ENCODE assay signal across 14 cellular contexts in the genomic region with DNA sequence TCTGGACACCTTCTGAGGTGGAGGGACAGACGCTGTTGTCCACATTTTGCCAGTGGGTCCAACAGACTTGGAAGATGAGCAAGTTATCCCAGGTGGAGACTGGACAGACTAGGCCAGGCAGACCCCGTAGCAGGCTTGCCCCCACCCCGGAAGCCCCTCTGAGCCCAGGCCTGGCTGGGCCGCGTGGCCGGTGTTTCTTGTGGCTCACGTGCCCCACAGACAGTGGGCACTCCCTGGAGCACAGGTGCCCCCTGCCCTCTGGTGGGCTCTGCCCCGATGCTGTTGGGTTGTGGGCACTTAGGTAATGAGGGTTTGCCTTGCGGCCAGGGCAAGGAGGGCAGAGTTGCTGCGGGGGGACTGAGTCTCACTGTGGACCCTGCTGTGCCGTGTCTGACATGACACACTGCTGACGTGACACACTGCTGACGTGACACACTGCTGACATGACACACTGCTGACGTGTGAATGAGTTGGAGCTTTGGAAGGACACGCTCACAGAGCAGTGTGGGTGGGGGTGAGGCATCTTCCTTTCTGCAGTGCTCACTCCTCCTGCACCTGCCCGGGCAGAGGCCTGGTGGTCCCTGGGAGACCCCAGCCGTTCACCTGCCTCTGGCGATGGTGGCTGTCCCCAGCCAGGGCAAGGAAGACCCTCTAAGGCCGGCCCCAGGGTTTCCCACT. TPM values are rescaled to one million over a fixed set of nuclear protein-coding genes. Genes with fewer than 3 reads are reported as not detected.
DNase-seq lines count a peak whose midpoint lies in the region; ATAC-seq and TF ChIP-seq lines count a peak whose summit lies in the region.
"Had no signal": no experiment of that assay in that cellular context is flagged by ENCODE, and none has a peak within 500 bp of the region (broad histone marks: within the 10 kb centered on the region; RNA-seq: fewer than 3 reads in every experiment).

No MANE protein-coding gene starts in this region.

- POLR2A ChIA-PET in WTC11 (lab: Charles Lee) = no interaction called here

- peak; percentile 41 for DNase-seq in stimulated activated CD4-positive, alpha-beta T cell treated with anti-CD3 and anti-CD28 coated beads, Interleukin-15, amount 100 ng/mL, for 24 hours
- no peak for DNase-seq in stimulated activated CD4-positive, alpha-beta T cell treated with anti-CD3 and anti-CD28 coated beads, Interleukin-12 subunit alpha, Interleukin-12 subunit beta, amount 100 ng/mL, for 4 hours
- DNase-seq in WTC11 (ENCODE audit: low spot score) (no peak), fibroblast of peridontal ligament (ENCODE audit: extremely low read depth) (peak; percentile 48), cerebellar cortex (ENCODE audit: low spot score) (no peak)
- DNase-seq in stimulated activated effector memory CD8-positive, alpha-beta T cell treated with anti-CD3 and anti-CD28 coated beads, Interleukin-12 subunit alpha, Interleukin-12 subunit beta, amount 100 ng/mL, for 72 hours (ENCODE audit: low spot score in 2 of 2) = no peak
- DNase-seq: CD4-positive, alpha-beta T cell; central memory CD4-positive, alpha-beta T cell; GDM1; H7; MM.1S; ovary had no signal

- no peaks in the 10 kb centered on the region for H3K4me1 Mint-ChIP-seq in WTC11
- peaks cover 35% of the 10 kb centered on the region for H3K4me1 Mint-ChIP-seq in stimulated activated effector memory CD8-positive, alpha-beta T cell treated with anti-CD3 and anti-CD28 coated beads, Interleukin-12 subunit alpha, Interleukin-12 subunit beta, amount 100 ng/mL, for 72 hours

- no peaks in the 10 kb centered on the region for H3K9me3 Mint-ChIP-seq in WTC11
- H3K9me3 Mint-ChIP-seq in stimulated activated effector memory CD8-positive, alpha-beta T cell treated with anti-CD3 and anti-CD28 coated beads, Interleukin-12 subunit alpha, Interleukin-12 subunit beta, amount 100 ng/mL, for 72 hours = no peaks in the 10 kb centered on the region
- H3K9me3 Mint-ChIP-seq: CD4-positive, alpha-beta T cell had no signal

- peak overlapping the region; percentile 57; the same call in 1 of the 2 replicates for H3K27ac Mint-ChIP-seq in WTC11
- H3K27ac Mint-ChIP-seq in stimulated activated effector memory CD8-positive, alpha-beta T cell treated with anti-CD3 and anti-CD28 coated beads, Interleukin-12 subunit alpha, Interleukin-12 subunit beta, amount 100 ng/mL, for 72 hours = peak overlapping the region; percentile 34
- H3K27ac Mint-ChIP-seq: CD4-positive, alpha-beta T cell had no signal

- H3K4me3 Mint-ChIP-seq in WTC11 = no peak overlapping the region
- no peak overlapping the region for H3K4me3 Mint-ChIP-seq in stimulated activated effector memory CD8-positive, alpha-beta T cell treated with anti-CD3 and anti-CD28 coated beads, Interleukin-12 subunit alpha, Interleukin-12 subunit beta, amount 100 ng/mL, for 72 hours
- H3K4me3 Mint-ChIP-seq: CD4-positive, alpha-beta T cell had no signal

- ATAC-seq in WTC11 (no peak), GM18873 (IDR thresholded peaks at IDR 0.05; ENCODE audit: low FRiP score, unreplicated experiment) (no peak), GM18517 (IDR thresholded peaks at IDR 0.05; ENCODE audit: unreplicated experiment) (no peak)
- peak; percentile 93 for ATAC-seq in stimulated activated effector memory CD8-positive, alpha-beta T cell treated with anti-CD3 and anti-CD28 coated beads, Interleukin-12 subunit alpha, Interleukin-12 subunit beta, amount 100 ng/mL, for 72 hours

- CTCF ChIA-PET in WTC11 (lab: Charles Lee) = interaction anchor here (2.9 kb wide), 1 partner anchor 10 kb away, joined by 13 read pairs; no protein-coding TSS in a partner anchor

- peaks cover 48% of the 10 kb centered on the region for H3K36me3 Mint-ChIP-seq in WTC11
- H3K36me3 Mint-ChIP-seq in stimulated activated effector memory CD8-positive, alpha-beta T cell treated with anti-CD3 and anti-CD28 coated beads, Interleukin-12 subunit alpha, Interleukin-12 subunit beta, amount 100 ng/mL, for 72 hours = peaks cover 99% of the 10 kb centered on the region

- no peak for TF ChIP-seq CTCF in WTC11 (IDR thresholded peaks at IDR 0.05)

- no peaks in the 10 kb centered on the region for H3K27me3 Mint-ChIP-seq in WTC11 (ENCODE audit: low read depth)
- H3K27me3 Mint-ChIP-seq: CD4-positive, alpha-beta T cell had no signal

TF ChIP-seq in WTC11, 78 proteins besides CTCF, POLR2A, EP300 and RAD21 (continues in another document):
- no peak for TF ChIP-seq PREB (CRISPR knock-in tag; IDR thresholded peaks at IDR 0.05; ENCODE audit: borderline replicate concordance)
- TF ChIP-seq ATF6 (CRISPR knock-in tag; IDR thresholded peaks at IDR 0.05) = no peak
- no peak for TF ChIP-seq IRF2 (CRISPR knock-in tag; IDR thresholded peaks at IDR 0.05; ENCODE audit: borderline replicate concordance, low read depth)
- TF ChIP-seq, protein P1, sequence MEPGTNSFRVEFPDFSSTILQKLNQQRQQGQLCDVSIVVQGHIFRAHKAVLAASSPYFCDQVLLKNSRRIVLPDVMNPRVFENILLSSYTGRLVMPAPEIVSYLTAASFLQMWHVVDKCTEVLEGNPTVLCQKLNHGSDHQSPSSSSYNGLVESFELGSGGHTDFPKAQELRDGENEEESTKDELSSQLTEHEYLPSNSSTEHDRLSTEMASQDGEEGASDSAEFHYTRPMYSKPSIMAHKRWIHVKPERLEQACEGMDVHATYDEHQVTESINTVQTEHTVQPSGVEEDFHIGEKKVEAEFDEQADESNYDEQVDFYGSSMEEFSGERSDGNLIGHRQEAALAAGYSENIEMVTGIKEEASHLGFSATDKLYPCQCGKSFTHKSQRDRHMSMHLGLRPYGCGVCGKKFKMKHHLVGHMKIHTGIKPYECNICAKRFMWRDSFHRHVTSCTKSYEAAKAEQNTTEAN (CRISPR knock-in tag; IDR thresholded peaks at IDR 0.05) = no peak
- no peak for TF ChIP-seq NR2C2 (CRISPR knock-in tag; IDR thresholded peaks at IDR 0.05)
- no peak for TF ChIP-seq ZNF532 (CRISPR knock-in tag; IDR thresholded peaks at IDR 0.05; ENCODE audit: borderline replicate concordance)
- no peak for TF ChIP-seq ELF4 (CRISPR knock-in tag; IDR thresholded peaks at IDR 0.05; ENCODE audit: low read depth)
- no peak for TF ChIP-seq NR3C1 (CRISPR knock-in tag; conservative IDR thresholded peaks at IDR 0.05; ENCODE audit: low read depth)
- no peak for TF ChIP-seq FOXK1 (CRISPR knock-in tag; IDR thresholded peaks at IDR 0.05)
- no peak for TF ChIP-seq ATF1 (CRISPR knock-in tag; IDR thresholded peaks at IDR 0.05)

RNA-seq across cellular contexts. Expression of gene DOT1L, which starts 25.1 kb away (rescaled TPM):
- total RNA-seq in WTC11 (2021) = 99.2 to 111 TPM (median 103 TPM) in 3 replicates

RNA-seq across cellular contexts. Expression of gene AP3D1, which starts 37.5 kb away (rescaled TPM):
- total RNA-seq in WTC11 (2021) = 160 to 190 TPM (median 163 TPM) in 3 replicates

RNA-seq across cellular contexts. Expression of gene PLEKHJ1, which starts 47.3 kb away (rescaled TPM):
- 164 to 189 TPM (median 167 TPM) in 3 replicates for total RNA-seq in WTC11 (2021)

RNA-seq across cellular contexts. Expression of gene SF3A2, which starts 47.8 kb away (rescaled TPM):
- total RNA-seq in WTC11 (2021) = 167 to 184 TPM (median 169 TPM) in 3 replicates

Comparison
In these comparisons a context has a peak if more than half of its experiments do, and no peak if none do; other contexts are left out.
1. DNase-seq: peak in stimulated activated CD4-positive, alpha-beta T cell treated with anti-CD3 and anti-CD28 coated beads, Interleukin-15, amount 100 ng/mL, for 24 hours (single experiment) and fibroblast of peridontal ligament (single experiment); none in stimulated activated CD4-positive, alpha-beta T cell treated with anti-CD3 and anti-CD28 coated beads, Interleukin-12 subunit alpha, Interleukin-12 subunit beta, amount 100 ng/mL, for 4 hours (single experiment), WTC11 (single experiment), stimulated activated effector memory CD8-positive, alpha-beta T cell treated with anti-CD3 and anti-CD28 coated beads, Interleukin-12 subunit alpha, Interleukin-12 subunit beta, amount 100 ng/mL, for 72 hours (0 of 2) and cerebellar cortex (single experiment).